In the genomic region with DNA sequence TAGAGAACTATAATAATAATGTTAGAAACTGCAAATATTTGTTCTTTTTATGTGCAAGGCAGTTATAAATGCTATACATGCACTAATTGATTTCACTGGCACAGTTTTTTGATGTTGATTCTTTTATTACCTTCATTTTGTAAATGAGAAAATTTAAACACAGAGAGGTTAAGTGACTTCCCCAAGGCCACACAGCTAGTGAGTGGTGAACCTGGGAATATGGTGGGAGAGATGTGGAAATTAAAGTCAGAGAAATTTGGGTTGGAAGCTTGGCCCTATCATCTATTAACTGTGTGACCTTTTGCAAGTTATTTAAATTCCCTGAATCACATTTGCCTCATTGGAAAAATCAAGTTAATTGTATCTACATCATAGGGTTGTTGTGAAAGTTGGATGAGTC, we compare ENCODE assay signal across 2 cellular contexts.
TF ChIP-seq lines count a peak whose summit lies in the region.

No MANE protein-coding gene starts in this region.

TF ChIP-seq in HepG2, 621 proteins besides CTCF, POLR2A, EP300 and RAD21:
- peak; percentile 40; the same call in 1 of the 2 replicates for TF ChIP-seq ZNF768 (CRISPR knock-in tag; IDR thresholded peaks at IDR 0.05)
- no peak for TF ChIP-seq ZNF264 (CRISPR knock-in tag; IDR thresholded peaks at IDR 0.05)

TF ChIP-seq in K562, 482 proteins besides CTCF, POLR2A, EP300 and RAD21:
- TF ChIP-seq STAG1 (CRISPR knock-in tag; IDR thresholded peaks at IDR 0.05; ENCODE audit: borderline replicate concordance) (no peak), RBM25 (IDR thresholded peaks at IDR 0.05; ENCODE audit: low read depth, low read length, severe bottlenecking) (peak; percentile 79), ZNF41 (CRISPR knock-in tag; conservative IDR thresholded peaks at IDR 0.05) (no peak)
